1 cellular context compared by ENCODE assay signal in genomic region chr17:42275527-42276358, GRCh38.
TF ChIP-seq lines count a peak whose summit lies in the region.

No MANE protein-coding gene starts in this region.

TF ChIP-seq in HEK293, 187 proteins besides CTCF, POLR2A, EP300 and RAD21 (continued from another document and continues in another):
- TF ChIP-seq ZNF398 (tag by site-specific recombination; IDR thresholded peaks at IDR 0.05) (peak; percentile 49; the same call in 1 of the 2 replicates), ZNF112 (tag by site-specific recombination; IDR thresholded peaks at IDR 0.05) (no peak), OSR2 (tag by site-specific recombination; IDR thresholded peaks at IDR 0.05) (no peak), ZNF624 (tag by site-specific recombination; IDR thresholded peaks at IDR 0.05) (no peak), ZSCAN16 (tag by site-specific recombination; IDR thresholded peaks at IDR 0.05) (no peak), GLIS2 (tag by site-specific recombination; IDR thresholded peaks at IDR 0.05) (peak; percentile 93), ZNF211 (tag by site-specific recombination; IDR thresholded peaks at IDR 0.05; ENCODE audit: low read depth) (no peak), ZNF701 (tag by site-specific recombination; IDR thresholded peaks at IDR 0.05) (no peak), ZNF48 (tag by site-specific recombination; IDR thresholded peaks at IDR 0.05) (no peak), PRDM10 (tag by site-specific recombination; IDR thresholded peaks at IDR 0.05) (peak; percentile 58), ZBTB20 (tag by site-specific recombination; IDR thresholded peaks at IDR 0.05) (peak; percentile 69), ZNF2 (tag by site-specific recombination; IDR thresholded peaks at IDR 0.05) (0 out of 2 replicates have a peak, but pooled peaks have one; percentile 51), ZNF37A (tag by site-specific recombination; IDR thresholded peaks at IDR 0.05) (no peak), ZNF600 (tag by site-specific recombination; IDR thresholded peaks at IDR 0.05) (no peak), BCL11A (tag by site-specific recombination; IDR thresholded peaks at IDR 0.05; ENCODE audit: low read depth) (no peak), ZNF426 (tag by site-specific recombination; IDR thresholded peaks at IDR 0.05) (no peak), ZBTB21 (tag by site-specific recombination; IDR thresholded peaks at IDR 0.05) (no peak), GLI2 (tag by site-specific recombination; IDR thresholded peaks at IDR 0.05; ENCODE audit: borderline replicate concordance, low read depth) (no peak), ZNF837 (tag by site-specific recombination; IDR thresholded peaks at IDR 0.05) (no peak), ZNF341 (tag by site-specific recombination; IDR thresholded peaks at IDR 0.05; ENCODE audit: low read depth) (peak; percentile 90), ZNF530 (tag by site-specific recombination; IDR thresholded peaks at IDR 0.05; ENCODE audit: low read depth) (no peak), ZNF791 (tag by site-specific recombination; IDR thresholded peaks at IDR 0.05) (no peak), ZFP69B (tag by site-specific recombination; IDR thresholded peaks at IDR 0.05) (0 out of 2 replicates have a peak, but pooled peaks have one; percentile 11), GLI4 (tag by site-specific recombination; IDR thresholded peaks at IDR 0.05) (no peak), GFI1B (tag by site-specific recombination; IDR thresholded peaks at IDR 0.05) (no peak), HOXC10 (CRISPR knock-in tag; IDR thresholded peaks at IDR 0.05) (no peak), ZSCAN5A (tag by site-specific recombination; IDR thresholded peaks at IDR 0.05) (no peak), PATZ1 (tag by site-specific recombination; IDR thresholded peaks at IDR 0.05) (peak; percentile 81), ZNF473 (tag by site-specific recombination; IDR thresholded peaks at IDR 0.05) (no peak), ZNF76 (tag by site-specific recombination; IDR thresholded peaks at IDR 0.05; ENCODE audit: borderline replicate concordance, low read depth) (no peak), ZIC2 (tag by site-specific recombination; IDR thresholded peaks at IDR 0.05) (peak; percentile 64), ZNF169 (tag by site-specific recombination; IDR thresholded peaks at IDR 0.05) (no peak), ZNF518A (tag by site-specific recombination; conservative IDR thresholded peaks at IDR 0.05; ENCODE audit: low read depth) (no peak), KLF16 (tag by site-specific recombination; IDR thresholded peaks at IDR 0.05) (peak; percentile 79; the same call in 1 of the 2 replicates), HIC1 (tag by site-specific recombination; IDR thresholded peaks at IDR 0.05) (no peak), ZNF580 (tag by site-specific recombination; IDR thresholded peaks at IDR 0.05) (no peak), ZFP41 (tag by site-specific recombination; IDR thresholded peaks at IDR 0.05; ENCODE audit: borderline replicate concordance) (no peak), ZNF404 (tag by site-specific recombination; IDR thresholded peaks at IDR 0.05) (no peak), SP2 (tag by site-specific recombination; IDR thresholded peaks at IDR 0.05) (no peak), PRDM6 (tag by site-specific recombination; IDR thresholded peaks at IDR 0.05) (no peak), ZNF548 (tag by site-specific recombination; IDR thresholded peaks at IDR 0.05) (no peak), ZFP37 (tag by site-specific recombination; IDR thresholded peaks at IDR 0.05) (no peak), FEZF1 (tag by site-specific recombination; IDR thresholded peaks at IDR 0.05) (no peak), KLF17 (tag by site-specific recombination; IDR thresholded peaks at IDR 0.05) (0 out of 2 replicates have a peak, but pooled peaks have one; percentile 9), ZNF560 (tag by site-specific recombination; IDR thresholded peaks at IDR 0.05; ENCODE audit: borderline replicate concordance) (no peak), ZNF843 (tag by site-specific recombination; IDR thresholded peaks at IDR 0.05) (peak; percentile 19; the same call in 1 of the 2 replicates), ZNF792 (tag by site-specific recombination; IDR thresholded peaks at IDR 0.05) (no peak)
